In the genomic region with DNA sequence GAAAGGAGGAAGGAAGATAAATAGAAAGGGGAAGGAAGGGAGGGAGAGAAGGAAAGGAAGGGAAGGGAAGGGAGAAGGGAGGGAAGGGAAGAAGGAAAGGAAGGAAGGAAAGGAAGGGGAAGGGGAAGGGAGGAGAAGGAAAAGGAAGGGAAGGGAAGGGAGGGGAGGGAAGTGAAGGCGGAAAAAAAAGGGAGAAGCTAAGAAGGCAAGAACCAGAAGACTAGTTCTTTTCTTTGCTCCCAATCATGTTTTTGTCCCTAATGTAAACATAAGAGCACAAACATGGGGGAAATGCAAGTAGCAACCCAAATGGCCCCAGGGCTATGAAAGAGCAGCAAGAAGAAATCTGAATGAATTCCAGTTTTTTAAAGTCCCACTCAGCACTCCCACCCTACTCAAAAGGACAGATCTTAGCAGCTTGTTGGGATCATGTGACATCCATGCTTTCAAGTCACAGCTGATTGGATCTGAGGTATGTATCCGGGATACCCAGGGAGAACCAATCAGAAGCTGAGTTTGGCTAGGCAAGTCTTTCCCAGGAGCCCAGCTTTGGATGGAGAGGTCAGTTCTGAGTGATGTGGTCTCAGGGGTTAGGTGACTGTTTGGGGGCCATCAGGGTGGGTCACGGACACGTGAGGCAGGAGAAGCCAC, we compare ENCODE assay signal across 26 cellular contexts. TPM values are rescaled to one million over a fixed set of nuclear protein-coding genes. Genes with fewer than 3 reads are reported as not detected.
"Had no signal": no experiment of that assay in that cellular context is flagged by ENCODE, and none has a peak within 500 bp of the region (broad histone marks: within the 10 kb centered on the region; RNA-seq: fewer than 3 reads in every experiment).

No MANE protein-coding gene starts in this region.

- DNase-seq: activated CD4-positive, alpha-beta T cell treated with anti-CD3 and anti-CD28 coated beads for 36 hours; activated CD4-positive, CD25-positive, alpha-beta regulatory T cell; activated CD8-positive, alpha-beta memory T cell treated with anti-CD3 and anti-CD28 coated beads, Interleukin-2, amount 10 ng/mL, durations not matched to agents 7 days and 5 days; activated CD8-positive, alpha-beta T cell treated with anti-CD3 and anti-CD28 coated beads, Interleukin-2, amount 10 ng/mL, durations not matched to agents 7 days and 5 days; activated naive CD4-positive, alpha-beta T cell treated with anti-CD3 and anti-CD28 coated beads for 36 hours; activated naive CD8-positive, alpha-beta T cell treated with anti-CD3 and anti-CD28 coated beads for 36 hours; activated T-cell treated with anti-CD3 and anti-CD28 coated beads, Interleukin-2, amount 50 U/mL, for 72 hours; adrenal gland; aorta; endodermal cell; foreskin keratinocyte; heart right ventricle; left ventricle myocardium superior; mucosa of descending colon; stimulated activated CD4-positive, alpha-beta T cell treated with anti-CD3 and anti-CD28 coated beads, Interleukin-1b, Interleukin-23, amount 100 ng/mL, for 48 hours; stimulated activated naive B cell treated with anti-CD40 and anti-IgM and Interleukin-4, amounts not matched to agents 10 μg/mL and 1 μg/mL and 100 μg/mL, for 72 hours; T-cell; tibial artery had no signal

- H3K4me2 ChIP-seq: smooth muscle cell had no signal

- H3K4me1 ChIP-seq: foreskin keratinocyte, tibial artery had no signal

- H3K9me3 ChIP-seq: adrenal gland, esophagus muscularis mucosa, heart right ventricle, mucosa of descending colon, suprapubic skin, tibial artery had no signal

- H3K4me3 ChIP-seq: adrenal gland, coronary artery, esophagus muscularis mucosa, heart right ventricle, mucosa of descending colon, smooth muscle cell, suprapubic skin, tibial artery had no signal

- H3K27me3 ChIP-seq: adrenal gland, esophagus muscularis mucosa, foreskin keratinocyte, heart right ventricle, suprapubic skin, tibial artery had no signal

- ATAC-seq: activated CD4-positive, alpha-beta T cell treated with anti-CD3 and anti-CD28 coated beads for 36 hours; activated CD8-positive, alpha-beta memory T cell treated with anti-CD3 and anti-CD28 coated beads, Interleukin-2, amount 10 ng/mL, durations not matched to agents 7 days and 5 days; activated CD8-positive, alpha-beta T cell treated with anti-CD3 and anti-CD28 coated beads, Interleukin-2, amount 10 ng/mL, durations not matched to agents 7 days and 5 days; activated T-cell treated with anti-CD3 and anti-CD28 coated beads, Interleukin-2, amount 50 U/mL, for 72 hours; foreskin keratinocyte; heart right ventricle; left ventricle myocardium superior; mucosa of descending colon; natural killer cell treated with Interleukin-12 subunit alpha and Interleukin-12 subunit beta and Interleukin-15 and Interleukin-18, amount 100 ng/mL, for 72 hours; stimulated activated naive B cell treated with anti-CD40 and anti-IgM and Interleukin-4, amounts not matched to agents 10 μg/mL and 1 μg/mL and 100 μg/mL, for 72 hours; T-cell had no signal

- H3K27ac ChIP-seq: adrenal gland, coronary artery, esophagus muscularis mucosa, foreskin keratinocyte, suprapubic skin, tibial artery had no signal

RNA-seq across cellular contexts. Expression of a gene that starts 24.2 kb away (rescaled TPM):
- total RNA-seq: activated CD8-positive, alpha-beta memory T cell treated with anti-CD3 and anti-CD28 coated beads, Interleukin-2, amount 10 ng/mL, durations not matched to agents 7 days and 5 days; glomerular endothelial cell; left ventricle myocardium superior; lung microvascular endothelial cell; osteocyte; smooth muscle cell had no signal
